Comparison of ENCODE assay signal across 36 cellular contexts in the genomic region with DNA sequence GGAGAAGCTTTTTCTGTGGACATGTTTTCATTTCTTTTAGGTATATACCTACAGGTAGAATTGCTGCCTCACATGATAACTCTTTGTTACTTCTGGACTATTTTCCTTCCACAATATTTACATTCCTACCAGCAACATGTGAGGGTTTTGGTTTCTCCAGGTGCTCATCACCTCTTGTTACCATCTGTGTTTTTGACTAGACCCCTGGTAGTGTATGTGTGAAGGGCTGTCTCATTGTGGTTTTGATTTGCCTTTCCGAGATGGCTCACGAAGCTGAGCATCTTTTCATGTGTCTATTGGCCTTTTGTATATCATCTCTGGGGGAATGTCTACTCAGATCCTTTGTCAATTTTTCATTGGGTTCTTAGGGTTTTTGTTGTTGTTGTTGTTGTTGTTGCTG. TPM values are rescaled to one million over a fixed set of nuclear protein-coding genes. Genes with fewer than 3 reads are reported as not detected.
"Had no signal": no experiment of that assay in that cellular context is flagged by ENCODE, and none has a peak within 500 bp of the region (broad histone marks: within the 10 kb centered on the region; RNA-seq: fewer than 3 reads in every experiment).

No MANE protein-coding gene starts in this region.

- H3K4me3 ChIP-seq: MG63 had no signal

- DNase-seq: Karpas-422, Kasumi-1, MG63, MV-4-11, NCI-H1048, NCI-H1092, NCI-H1092 treated with DMSO at 0.1 percent for 48 hours, NCI-H1105, NCI-H1417, NCI-H1417 treated with DMSO at 0.1 percent for 48 hours, NCI-H1436, NCI-H1436 treated with DMSO at 0.1 percent for 48 hours, NCI-H146, NCI-H1694, NCI-H1694 treated with DMSO at 0.1 percent for 48 hours, NCI-H187, NCI-H187 treated with DMSO at 0.1 percent for 48 hours, NCI-H1930, NCI-H2029, NCI-H2029 treated with DMSO at 0.1 percent for 48 hours, NCI-H2081, NCI-H2081 treated with DMSO at 0.1 percent for 48 hours, NCI-H2107, NCI-H2171, NCI-H2171 treated with DMSO at 0.1 percent for 48 hours, NCI-H2227 treated with DMSO at 0.1 percent for 48 hours, NCI-H226, NCI-H345, NCI-H446, NCI-H446 treated with DMSO at 0.1 percent for 48 hours, NCI-H510A, NCI-H510A treated with DMSO at 0.1 percent for 48 hours, NCI-H524, NCI-H524 treated with DMSO at 0.1 percent for 48 hours, NCI-H526 had no signal

- H3K27me3 ChIP-seq: MG63 had no signal

- H3K9me3 ChIP-seq: MG63 had no signal

- H3K36me3 ChIP-seq: MG63 had no signal

RNA-seq across cellular contexts. Expression of gene RANBP17, which starts 17.2 kb away (rescaled TPM):
- total RNA-seq: M059J had no signal
